ENCODE assay signal across 22 cellular contexts in the genomic region with DNA sequence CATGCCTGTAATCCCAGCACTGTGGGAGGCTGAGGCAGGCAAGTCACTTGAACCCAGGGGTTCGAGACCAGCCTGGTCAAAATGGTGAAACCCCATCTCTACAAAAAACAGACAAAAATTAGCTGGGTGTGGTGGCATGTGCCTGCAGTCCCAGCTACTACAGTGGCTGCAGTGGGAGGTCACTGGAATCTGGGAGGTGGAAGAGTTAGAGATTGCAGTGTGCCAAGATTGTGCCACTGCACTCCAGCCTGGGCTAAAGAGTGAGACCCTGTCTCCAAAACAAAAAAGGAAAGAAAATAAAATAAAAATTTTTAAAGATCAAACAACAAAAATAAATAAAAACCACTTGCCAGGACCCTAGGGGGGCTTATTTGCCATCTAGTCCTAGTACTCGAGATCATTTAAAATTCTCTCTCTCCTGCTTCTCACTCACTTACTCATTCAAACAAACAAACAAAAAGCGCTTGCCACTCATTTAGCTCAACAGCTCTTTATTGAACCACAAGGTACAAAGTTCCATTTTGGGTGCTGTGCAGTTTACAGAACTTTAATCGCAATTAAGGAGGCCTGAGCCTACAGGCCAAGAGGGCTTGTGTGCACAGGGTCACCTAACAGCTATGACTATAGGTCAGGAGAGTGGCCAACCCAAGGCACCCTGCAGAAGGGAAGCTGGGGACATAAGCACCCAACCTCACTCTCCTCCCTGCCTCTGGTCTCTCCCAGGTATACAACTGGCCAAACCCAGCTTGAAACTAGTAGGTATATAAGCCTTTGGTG. TPM values are rescaled to one million over a fixed set of nuclear protein-coding genes. Genes with fewer than 3 reads are reported as not detected.
DNase-seq lines count a peak whose midpoint lies in the region; ATAC-seq, FAIRE-seq and TF ChIP-seq lines count a peak whose summit lies in the region.
"Had no signal": no experiment of that assay in that cellular context is flagged by ENCODE, and none has a peak within 500 bp of the region (broad histone marks: within the 10 kb centered on the region; RNA-seq: fewer than 3 reads in every experiment).

No MANE protein-coding gene starts in this region.

- no peak overlapping the region for H3K4me2 ChIP-seq in mesendoderm (ENCODE audit: low read length)

- no peak overlapping the region for H4K5ac ChIP-seq in mesendoderm (ENCODE audit: low read length)

- H2AK5ac ChIP-seq in mesendoderm (ENCODE audit: low read length) = peak overlapping the region; percentile 65

- TF ChIP-seq CTCF in coronary artery (IDR thresholded peaks at IDR 0.05) = no peak

- H3K9me3 ChIP-seq in small intestine (ENCODE audit: control insufficient read depth, low read depth) = no peaks in the 10 kb centered on the region

- peaks cover 30% of the 10 kb centered on the region for H3K4me1 Mint-ChIP-seq in dendritic cell treated with granulocyte-macrophage colony-stimulating factor and Interleukin-4, amounts not matched to agents 40 ng/mL and 50 ng/mL, for 4 days (ENCODE audit: low read depth)
- H3K4me1 Mint-ChIP-seq: CD8-positive, alpha-beta memory T cell had no signal

- no peak overlapping the region for H3K18ac ChIP-seq in mesendoderm (ENCODE audit: low read length)

- no peak overlapping the region for H3K27ac ChIP-seq in mesendoderm (ENCODE audit: low read depth, low read length)
- H3K27ac ChIP-seq in small intestine (ENCODE audit: low read depth in 1 of 2, low read length in 1 of 2) = peak overlapping the region in 1 of 2 donors; percentile 39
- H3K27ac ChIP-seq in coronary artery = no peak overlapping the region
- H3K27ac ChIP-seq: RWPE1 had no signal

- no peak overlapping the region for H4K8ac ChIP-seq in mesendoderm (ENCODE audit: low read depth, low read length)

- peaks cover 12% of the 10 kb centered on the region for H3K4me1 ChIP-seq in mesendoderm (ENCODE audit: control insufficient read depth, low read depth, low read length)
- no peaks in the 10 kb centered on the region for H3K4me1 ChIP-seq in small intestine (ENCODE audit: control insufficient read depth in 2 of 2, insufficient read depth in 1 of 2, low read depth in 1 of 2, low read length in 1 of 2)

- intact Hi-C loops in dendritic cell treated with granulocyte-macrophage colony-stimulating factor and Interleukin-4, amounts not matched to agents 40 ng/mL and 50 ng/mL, for 4 days (cut with micrococcal nuclease) = no loop called here

- H3K9ac ChIP-seq in mesendoderm (ENCODE audit: low read length) = no peak overlapping the region

- H3K36me3 Mint-ChIP-seq in dendritic cell treated with granulocyte-macrophage colony-stimulating factor and Interleukin-4, amounts not matched to agents 40 ng/mL and 50 ng/mL, for 4 days (ENCODE audit: low read depth) = no peaks in the 10 kb centered on the region
- H3K36me3 Mint-ChIP-seq: CD8-positive, alpha-beta memory T cell had no signal

- H3K27me3 ChIP-seq in mesendoderm (ENCODE audit: insufficient read depth, low read length, poor library complexity) = no peaks in the 10 kb centered on the region
- no peaks in the 10 kb centered on the region for H3K27me3 ChIP-seq in small intestine (ENCODE audit: control insufficient read depth in 2 of 2, insufficient read depth in 2 of 2, low read length in 2 of 2)

- H3K4me3 ChIP-seq in mesendoderm (ENCODE audit: low read length) = no peak overlapping the region
- H3K4me3 ChIP-seq in small intestine (ENCODE audit: low read depth in 1 of 2, low read length in 2 of 2) = no peak overlapping the region
- no peak overlapping the region for H3K4me3 ChIP-seq in coronary artery

- no peak overlapping the region for H2BK5ac ChIP-seq in mesendoderm (ENCODE audit: low read length)

- FAIRE-seq in small intestine (lab: Jason Lieb, UNC) = no peak
- FAIRE-seq: D721Med had no signal

- no peak overlapping the region for H2BK15ac ChIP-seq in mesendoderm (replicated peaks; ENCODE audit: low read depth)

- no CpG with 5 or more reads among the region's 4 CpGs for WGBS in mesendoderm (ENCODE audit: extremely low coverage, insufficient coverage, low lambda C conversion rate)
- WGBS in small intestine, 3 donors = 27 to 67% (median 49%) methylated on average over 4 of the region's 4 CpGs

- H3K9me3 Mint-ChIP-seq in dendritic cell treated with granulocyte-macrophage colony-stimulating factor and Interleukin-4, amounts not matched to agents 40 ng/mL and 50 ng/mL, for 4 days = no peaks in the 10 kb centered on the region
- H3K9me3 Mint-ChIP-seq: CD8-positive, alpha-beta memory T cell had no signal

- H3K56ac ChIP-seq in mesendoderm (ENCODE audit: low read length) = no peak overlapping the region

- peaks cover 7% of the 10 kb centered on the region for H3K27me3 Mint-ChIP-seq in dendritic cell treated with granulocyte-macrophage colony-stimulating factor and Interleukin-4, amounts not matched to agents 40 ng/mL and 50 ng/mL, for 4 days

- no peak overlapping the region for H3K4me3 Mint-ChIP-seq in dendritic cell treated with granulocyte-macrophage colony-stimulating factor and Interleukin-4, amounts not matched to agents 40 ng/mL and 50 ng/mL, for 4 days
- H3K4me3 Mint-ChIP-seq: CD8-positive, alpha-beta memory T cell; H9 had no signal

- H3K79me2 ChIP-seq in mesendoderm (ENCODE audit: control insufficient read depth, insufficient read depth, low read length) = no peaks in the 10 kb centered on the region

- H3K27ac Mint-ChIP-seq in dendritic cell treated with granulocyte-macrophage colony-stimulating factor and Interleukin-4, amounts not matched to agents 40 ng/mL and 50 ng/mL, for 4 days = peak overlapping the region; percentile 62
- H3K27ac Mint-ChIP-seq: H9 had no signal

- DNase-seq in HuH-7 (ENCODE audit: low spot score) (peak; percentile 36), mesendoderm (no peak), small intestine (peak; percentile 92), NCI-H2107 treated with DMSO at 0.1 percent for 48 hours (lab: John Stamatoyannopoulos, UW; ENCODE audit: unreplicated experiment) (no peak), coronary artery (ENCODE audit: low spot score) (no peak)
- DNase-seq: C1 segment of cervical spinal cord; CD8-positive, alpha-beta memory T cell; DMS79 treated with DMSO at 0.1 percent for 48 hours; H9; NCI-H1105 treated with DMSO at 0.1 percent for 48 hours; NCI-H1694; NCI-H2081 treated with DMSO at 0.1 percent for 48 hours; NCI-H2227 treated with DMSO at 0.1 percent for 48 hours; NCI-H510A treated with DMSO at 0.1 percent for 48 hours; NCI-H774; OCI-M1; SIG-M5 had no signal

- ATAC-seq in HG02610 (IDR thresholded peaks at IDR 0.05; ENCODE audit: unreplicated experiment) = no peak
- ATAC-seq: SK-N-SH treated with all-trans-retinoic acid at 6 μM for 48 hours had no signal

- H3K36me3 ChIP-seq in mesendoderm (ENCODE audit: control insufficient read depth, insufficient read depth, low read length) (no peaks in the 10 kb centered on the region), small intestine (ENCODE audit: control insufficient read depth in 2 of 2, insufficient read depth in 2 of 2, low read length in 2 of 2) (no peaks in the 10 kb centered on the region)

- H3K79me1 ChIP-seq in mesendoderm (ENCODE audit: low read length) = no peaks in the 10 kb centered on the region

- H3K4ac ChIP-seq in mesendoderm (ENCODE audit: low read depth, low read length) = no peak overlapping the region

- no peak overlapping the region for H3K23ac ChIP-seq in mesendoderm (ENCODE audit: low read length)

- no peak overlapping the region for H2BK120ac ChIP-seq in mesendoderm (ENCODE audit: low read depth, low read length)

RNA-seq across cellular contexts. Expression of gene CHD9NB, which starts 4.4 kb away (rescaled TPM):
- polyA plus RNA-seq in mesendoderm (2013, experiment 1 of 2) = 0.65 TPM
- polyA plus RNA-seq in mesendoderm (2013, experiment 2 of 2) = 0.84 TPM
- polyA plus RNA-seq in small intestine = 1 to 10 TPM in 2 of 3 donors, under 1 TPM in 1; 0.94 to 2.7 (median 1.1) TPM
- polyA plus RNA-seq: CD8-positive, alpha-beta memory T cell had no signal

RNA-seq across cellular contexts. Expression of gene CHD9, which starts 6.5 kb away (rescaled TPM):
- polyA plus RNA-seq in mesendoderm (2013, experiment 1 of 2) = 15.7 TPM
- 15.7 TPM for polyA plus RNA-seq in mesendoderm (2013, experiment 2 of 2)
- 10 to 100 TPM in 2 of 3 donors, 1 to 10 TPM in 1; 7.6 to 12.1 (median 10.3) TPM for polyA plus RNA-seq in small intestine

Comparison
In these comparisons a context has a peak if more than half of its experiments do, and no peak if none do; other contexts are left out.
1. DNase-seq: peak in HuH-7 (single experiment) and small intestine (single experiment); none in mesendoderm (single experiment), NCI-H2107 treated with DMSO at 0.1 percent for 48 hours (single experiment) and coronary artery (single experiment).